32 cellular contexts compared by ENCODE assay signal in the genomic region with DNA sequence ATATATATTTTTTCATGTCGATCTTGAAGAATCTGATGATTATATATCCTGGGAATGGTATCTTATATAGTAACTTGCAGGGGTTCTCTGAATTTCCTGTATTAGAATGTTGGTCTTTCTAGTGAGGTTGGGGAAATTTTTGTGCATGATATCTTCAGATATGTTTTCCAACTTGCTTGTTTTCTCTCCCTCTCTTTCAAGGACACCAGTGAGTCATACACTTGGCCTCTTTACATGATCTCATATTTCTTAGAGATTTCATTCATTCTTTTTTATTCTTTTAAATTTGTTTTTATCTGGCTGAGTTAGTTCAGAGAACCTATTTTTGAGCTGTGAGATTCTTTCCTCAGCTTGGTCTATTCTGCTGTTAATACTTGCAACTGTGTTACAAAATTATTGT. TPM values are rescaled to one million over a fixed set of nuclear protein-coding genes. Genes with fewer than 3 reads are reported as not detected.
"Had no signal": no experiment of that assay in that cellular context is flagged by ENCODE, and none has a peak within 500 bp of the region (broad histone marks: within the 10 kb centered on the region; RNA-seq: fewer than 3 reads in every experiment).

No MANE protein-coding gene starts in this region.

- DNase-seq: activated CD4-positive, alpha-beta T cell treated with anti-CD3 and anti-CD28 coated beads, Interleukin-2, amount 10 ng/mL, durations not matched to agents 7 days and 5 days; activated CD4-positive, CD25-positive, alpha-beta regulatory T cell treated with anti-CD3 and anti-CD28 coated beads, Interleukin-2, amount 50 U/mL, for 72 hours; activated CD8-positive, alpha-beta memory T cell treated with anti-CD3 and anti-CD28 coated beads, Interleukin-2, amount 10 ng/mL, durations not matched to agents 7 days and 5 days; activated CD8-positive, alpha-beta T cell treated with anti-CD3 and anti-CD28 coated beads for 36 hours; activated effector memory CD4-positive, alpha-beta T cell treated with anti-CD3 and anti-CD28 coated beads, Interleukin-2, amount 50 U/mL, for 16 hours; activated naive CD4-positive, alpha-beta T cell treated with anti-CD3 and anti-CD28 coated beads, Interleukin-2, amount 10 ng/mL, durations not matched to agents 7 days and 5 days; activated T-cell treated with anti-CD3 and anti-CD28 coated beads for 4 hours; anterior cingulate cortex; body of pancreas; caudate nucleus; effector memory CD8-positive, alpha-beta T cell; head of caudate nucleus; left colon; mesendoderm; mucosa of descending colon; nephron progenitor cell; occipital lobe; right lobe of liver; small intestine; stimulated activated CD4-positive, alpha-beta T cell treated with anti-CD3 and anti-CD28 coated beads, Interleukin-15, amount 100 ng/mL, for 24 hours; stomach; transverse colon; WERI-Rb-1 had no signal

- H3K4me1 ChIP-seq: body of pancreas, esophagus muscularis mucosa, gastroesophageal sphincter, right lobe of liver, stomach, transverse colon had no signal

- H3K27me3 ChIP-seq: body of pancreas, esophagus muscularis mucosa, gastroesophageal sphincter, right lobe of liver, stomach, transverse colon had no signal

- H3K36me3 Mint-ChIP-seq: activated CD8-positive, alpha-beta memory T cell treated with anti-CD3 and anti-CD28 coated beads, Interleukin-2, amount 10 ng/mL, durations not matched to agents 7 days and 5 days; activated naive CD4-positive, alpha-beta T cell treated with anti-CD3 and anti-CD28 coated beads, Interleukin-2, amount 10 ng/mL, durations not matched to agents 7 days and 5 days; stimulated activated memory B cell treated with anti-CD40 and anti-IgM and Interleukin-4, amounts not matched to agents 10 μg/mL and 1 μg/mL and 100 μg/mL, for 72 hours had no signal

- H3K4me1 Mint-ChIP-seq: activated CD4-positive, alpha-beta T cell treated with anti-CD3 and anti-CD28 coated beads, Interleukin-2, amount 10 ng/mL, durations not matched to agents 7 days and 5 days; activated CD8-positive, alpha-beta memory T cell treated with anti-CD3 and anti-CD28 coated beads, Interleukin-2, amount 10 ng/mL, durations not matched to agents 7 days and 5 days; activated naive CD4-positive, alpha-beta T cell treated with anti-CD3 and anti-CD28 coated beads, Interleukin-2, amount 10 ng/mL, durations not matched to agents 7 days and 5 days; nephron progenitor cell; stimulated activated memory B cell treated with anti-CD40 and anti-IgM and Interleukin-4, amounts not matched to agents 10 μg/mL and 1 μg/mL and 100 μg/mL, for 72 hours had no signal

- H3K4me3 Mint-ChIP-seq: activated CD4-positive, alpha-beta T cell treated with anti-CD3 and anti-CD28 coated beads, Interleukin-2, amount 10 ng/mL, durations not matched to agents 7 days and 5 days; activated CD8-positive, alpha-beta memory T cell treated with anti-CD3 and anti-CD28 coated beads, Interleukin-2, amount 10 ng/mL, durations not matched to agents 7 days and 5 days; activated CD8-positive, alpha-beta T cell treated with anti-CD3 and anti-CD28 coated beads for 36 hours; activated naive CD4-positive, alpha-beta T cell treated with anti-CD3 and anti-CD28 coated beads, Interleukin-2, amount 10 ng/mL, durations not matched to agents 7 days and 5 days; effector memory CD8-positive, alpha-beta T cell; nephron progenitor cell; stimulated activated memory B cell treated with anti-CD40 and anti-IgM and Interleukin-4, amounts not matched to agents 10 μg/mL and 1 μg/mL and 100 μg/mL, for 72 hours; T-helper 2 cell treated with Interferon-gamma antibody and Interleukin-4, amounts not matched to agents 5 μg/mL and 100 μg/mL, for 36 hours had no signal

- H3K27ac ChIP-seq: body of pancreas, esophagus muscularis mucosa, gastroesophageal sphincter, right lobe of liver, stomach, transverse colon, WERI-Rb-1 had no signal

- H3K27ac Mint-ChIP-seq: activated CD4-positive, alpha-beta T cell treated with anti-CD3 and anti-CD28 coated beads, Interleukin-2, amount 10 ng/mL, durations not matched to agents 7 days and 5 days; activated CD8-positive, alpha-beta memory T cell treated with anti-CD3 and anti-CD28 coated beads, Interleukin-2, amount 10 ng/mL, durations not matched to agents 7 days and 5 days; activated CD8-positive, alpha-beta T cell treated with anti-CD3 and anti-CD28 coated beads for 36 hours; activated naive CD4-positive, alpha-beta T cell treated with anti-CD3 and anti-CD28 coated beads, Interleukin-2, amount 10 ng/mL, durations not matched to agents 7 days and 5 days; effector memory CD8-positive, alpha-beta T cell; nephron progenitor cell; stimulated activated memory B cell treated with anti-CD40 and anti-IgM and Interleukin-4, amounts not matched to agents 10 μg/mL and 1 μg/mL and 100 μg/mL, for 72 hours; T-helper 2 cell treated with Interferon-gamma antibody and Interleukin-4, amounts not matched to agents 5 μg/mL and 100 μg/mL, for 36 hours had no signal

- H3K4me3 ChIP-seq: body of pancreas, esophagus muscularis mucosa, gastroesophageal sphincter, mucosa of descending colon, right lobe of liver, stomach, transverse colon had no signal

- H3K27me3 Mint-ChIP-seq: activated CD4-positive, alpha-beta T cell treated with anti-CD3 and anti-CD28 coated beads, Interleukin-2, amount 10 ng/mL, durations not matched to agents 7 days and 5 days; activated naive CD4-positive, alpha-beta T cell treated with anti-CD3 and anti-CD28 coated beads, Interleukin-2, amount 10 ng/mL, durations not matched to agents 7 days and 5 days had no signal

- H3K36me3 ChIP-seq: esophagus muscularis mucosa, gastroesophageal sphincter, right lobe of liver, stomach, transverse colon, WERI-Rb-1 had no signal

RNA-seq across cellular contexts. Expression of a gene that starts 27.2 kb away (rescaled TPM):
- total RNA-seq: activated CD4-positive, alpha-beta T cell treated with anti-CD3 and anti-CD28 coated beads, Interleukin-2, amount 10 ng/mL, durations not matched to agents 7 days and 5 days; activated CD8-positive, alpha-beta memory T cell treated with anti-CD3 and anti-CD28 coated beads, Interleukin-2, amount 10 ng/mL, durations not matched to agents 7 days and 5 days; activated CD8-positive, alpha-beta T cell treated with anti-CD3 and anti-CD28 coated beads for 36 hours; body of pancreas; dermis microvascular lymphatic vessel endothelial cell; endothelial cell of umbilical vein; esophagus muscularis mucosa; gastroesophageal sphincter; left colon; lower leg skin; mucosa of descending colon; occipital lobe; right lobe of liver; stomach; temporal lobe; transverse colon had no signal
- polyA plus RNA-seq: endothelial cell of umbilical vein, keratinocyte, small intestine, stomach had no signal

RNA-seq across cellular contexts. Expression of a gene that starts 48.5 kb away (rescaled TPM):
- total RNA-seq: activated CD4-positive, alpha-beta T cell treated with anti-CD3 and anti-CD28 coated beads, Interleukin-2, amount 10 ng/mL, durations not matched to agents 7 days and 5 days; activated CD8-positive, alpha-beta memory T cell treated with anti-CD3 and anti-CD28 coated beads, Interleukin-2, amount 10 ng/mL, durations not matched to agents 7 days and 5 days; activated CD8-positive, alpha-beta T cell treated with anti-CD3 and anti-CD28 coated beads for 36 hours; body of pancreas; dermis microvascular lymphatic vessel endothelial cell; endothelial cell of umbilical vein; esophagus muscularis mucosa; left colon; mucosa of descending colon; occipital lobe; temporal lobe; transverse colon had no signal
- polyA plus RNA-seq: endothelial cell of umbilical vein had no signal
